In the genomic region with DNA sequence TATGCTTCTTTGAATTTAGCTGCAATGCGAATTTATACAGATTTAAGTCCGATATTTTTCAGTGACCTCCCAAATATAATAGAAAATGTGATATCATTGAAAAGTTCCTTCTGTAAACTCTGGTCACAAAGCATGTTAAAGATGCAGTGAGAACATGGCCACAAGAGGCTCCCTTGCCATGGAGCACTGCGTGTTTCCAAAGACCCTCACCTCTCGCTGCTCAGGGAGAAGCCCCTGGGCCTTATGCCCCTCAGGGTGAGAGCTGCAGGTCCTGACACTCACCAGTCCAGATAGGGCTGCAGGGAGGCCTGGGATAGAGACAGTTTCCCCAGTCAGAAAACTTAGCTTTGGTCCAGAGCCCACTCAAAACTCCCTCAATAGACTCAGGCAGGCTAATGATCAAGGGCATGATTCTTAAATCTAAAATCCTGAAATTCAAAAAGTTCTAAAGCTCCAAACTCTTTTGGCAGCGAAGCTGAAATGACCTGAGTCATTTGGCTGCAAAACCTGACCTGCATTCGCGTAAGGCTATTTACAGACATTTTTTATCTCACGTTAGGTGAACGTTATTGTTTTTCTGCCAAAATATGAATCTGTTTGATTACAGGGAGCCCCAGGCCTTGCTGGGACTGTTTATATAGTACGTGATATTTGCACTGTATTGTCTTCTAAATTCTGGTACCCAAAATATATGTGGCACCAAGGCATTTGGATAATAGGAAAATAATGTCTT, we compare ENCODE assay signal across 1 cellular context.
TF ChIP-seq lines count a peak whose summit lies in the region.

No MANE protein-coding gene starts in this region.

TF ChIP-seq in K562, 482 proteins besides CTCF, POLR2A, EP300 and RAD21:
- TF ChIP-seq, protein P1, sequence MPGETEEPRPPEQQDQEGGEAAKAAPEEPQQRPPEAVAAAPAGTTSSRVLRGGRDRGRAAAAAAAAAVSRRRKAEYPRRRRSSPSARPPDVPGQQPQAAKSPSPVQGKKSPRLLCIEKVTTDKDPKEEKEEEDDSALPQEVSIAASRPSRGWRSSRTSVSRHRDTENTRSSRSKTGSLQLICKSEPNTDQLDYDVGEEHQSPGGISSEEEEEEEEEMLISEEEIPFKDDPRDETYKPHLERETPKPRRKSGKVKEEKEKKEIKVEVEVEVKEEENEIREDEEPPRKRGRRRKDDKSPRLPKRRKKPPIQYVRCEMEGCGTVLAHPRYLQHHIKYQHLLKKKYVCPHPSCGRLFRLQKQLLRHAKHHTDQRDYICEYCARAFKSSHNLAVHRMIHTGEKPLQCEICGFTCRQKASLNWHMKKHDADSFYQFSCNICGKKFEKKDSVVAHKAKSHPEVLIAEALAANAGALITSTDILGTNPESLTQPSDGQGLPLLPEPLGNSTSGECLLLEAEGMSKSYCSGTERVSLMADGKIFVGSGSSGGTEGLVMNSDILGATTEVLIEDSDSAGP (CRISPR knock-in tag; IDR thresholded peaks at IDR 0.05) = no peak
- 0 out of 2 replicates have a peak, but pooled peaks have one; percentile 21 for TF ChIP-seq ZBTB7A (IDR thresholded peaks at IDR 0.05; ENCODE audit: borderline replicate concordance, control insufficient read depth, low read depth, low read length)
- TF ChIP-seq KLF1 (tag; IDR thresholded peaks at IDR 0.05) = no peak
- TF ChIP-seq, protein P2, sequence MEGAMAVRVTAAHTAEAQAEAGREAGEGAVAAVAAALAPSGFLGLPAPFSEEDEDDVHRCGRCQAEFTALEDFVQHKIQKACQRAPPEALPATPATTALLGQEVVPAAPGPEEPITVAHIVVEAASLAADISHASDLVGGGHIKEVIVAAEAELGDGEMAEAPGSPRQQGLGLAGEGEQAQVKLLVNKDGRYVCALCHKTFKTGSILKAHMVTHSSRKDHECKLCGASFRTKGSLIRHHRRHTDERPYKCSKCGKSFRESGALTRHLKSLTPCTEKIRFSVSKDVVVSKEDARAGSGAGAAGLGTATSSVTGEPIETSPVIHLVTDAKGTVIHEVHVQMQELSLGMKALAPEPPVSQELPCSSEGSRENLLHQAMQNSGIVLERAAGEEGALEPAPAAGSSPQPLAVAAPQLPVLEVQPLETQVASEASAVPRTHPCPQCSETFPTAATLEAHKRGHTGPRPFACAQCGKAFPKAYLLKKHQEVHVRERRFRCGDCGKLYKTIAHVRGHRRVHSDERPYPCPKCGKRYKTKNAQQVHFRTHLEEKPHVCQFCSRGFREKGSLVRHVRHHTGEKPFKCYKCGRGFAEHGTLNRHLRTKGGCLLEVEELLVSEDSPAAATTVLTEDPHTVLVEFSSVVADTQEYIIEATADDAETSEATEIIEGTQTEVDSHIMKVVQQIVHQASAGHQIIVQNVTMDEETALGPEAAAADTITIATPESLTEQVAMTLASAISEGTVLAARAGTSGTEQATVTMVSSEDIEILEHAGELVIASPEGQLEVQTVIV (CRISPR knock-in tag; IDR thresholded peaks at IDR 0.05; ENCODE audit: borderline replicate concordance) = no peak
- no peak for TF ChIP-seq SIN3B (IDR thresholded peaks at IDR 0.05; ENCODE audit: low read depth)
